22 cellular contexts compared by ENCODE assay signal in the genomic region with DNA sequence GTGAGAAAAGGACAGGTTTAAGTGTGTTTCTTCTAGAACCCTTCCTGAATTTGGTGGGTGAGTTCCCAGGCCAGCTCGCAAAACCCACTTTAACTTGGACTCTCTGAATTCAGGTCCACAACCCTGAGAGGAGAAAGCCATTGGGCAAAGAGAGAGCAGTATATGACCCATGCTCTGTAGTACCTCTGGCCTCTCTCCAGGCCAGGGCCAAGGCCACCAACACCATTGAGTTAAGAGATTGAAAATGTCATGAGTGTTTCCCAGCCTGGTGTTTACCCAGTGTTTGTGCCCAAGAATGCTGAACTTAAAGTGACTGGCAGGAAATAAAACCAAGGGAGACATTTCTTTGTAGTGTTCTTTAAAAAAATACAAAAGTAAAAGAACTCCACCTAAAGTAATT.
A peak's percentile ranks its signal among the peaks of the same experiment; 100 is the strongest.
DNase-seq lines count a peak whose midpoint lies in the region; ATAC-seq, FAIRE-seq and TF ChIP-seq lines count a peak whose summit lies in the region.
"Had no signal": no experiment of that assay in that cellular context is flagged by ENCODE, and none has a peak within 500 bp of the region (broad histone marks: within the 10 kb centered on the region; RNA-seq: fewer than 3 reads in every experiment).

No MANE protein-coding gene starts in this region.

- BruUV-seq in HepG2 (replicated peaks; lab: Mats Ljungman, UMichigan): no TSS peak

- ATAC-seq in HepG2: no peak
- peak; percentile 71 for ATAC-seq in left lung
- peak; percentile 46 for ATAC-seq in upper lobe of right lung
- no peak for ATAC-seq in GM18505 (IDR thresholded peaks at IDR 0.05; ENCODE audit: unreplicated experiment)
- ATAC-seq: A549; CD8-positive, alpha-beta T cell; GM12878 had no signal

- DNase-seq in HepG2 (ENCODE audit: low spot score): no peak
- DNase-seq in left lung: no peak
- DNase-seq in upper lobe of right lung: no peak
- no peak for DNase-seq in iPS-NIHi7 (ENCODE audit: extremely low spot score)
- DNase-seq: AML-193; Caco-2; Calu3; CD4-positive, alpha-beta T cell; CD8-positive, alpha-beta T cell; DMS79 treated with DMSO at 0.1 percent for 48 hours; GF-D8 had no signal

- intact Hi-C loops in HepG2 (cut with micrococcal nuclease; ENCODE audit: unreplicated experiment) (no loop called here), left lung (cut with DNase I) (no loop called here), upper lobe of right lung (cut with DNase I) (no loop called here)

- FAIRE-seq in HepG2 (lab: Jason Lieb, UNC): no peak
- FAIRE-seq: A549, D721Med, G401.6, GM12878, GM12892, GM19239 had no signal

- H3K79me2 ChIP-seq in HepG2 (ENCODE audit: insufficient read depth, low read length): no peaks in the 10 kb centered on the region

- H3K9me3 ChIP-seq in liver (ENCODE audit: control insufficient read depth in 4 of 4, low read length in 3 of 4) (no peaks in the 10 kb centered on the region), HepG2 (ENCODE audit: low read length) (no peaks in the 10 kb centered on the region), left lung (no peaks in the 10 kb centered on the region), upper lobe of right lung (no peaks in the 10 kb centered on the region)
- H3K9me3 ChIP-seq: A549; BLaER1 treated with 17β-estradiol and CSF1 and Interleukin-3, amounts not matched to agents 10 nM and 100 nM; Caco-2 had no signal

- no peaks in the 10 kb centered on the region for H4K20me1 ChIP-seq in HepG2 (ENCODE audit: insufficient read depth, low read length)
- H4K20me1 ChIP-seq: BLaER1 treated with 17β-estradiol and CSF1 and Interleukin-3, amounts not matched to agents 10 nM and 100 nM had no signal

- H3K27ac ChIP-seq in liver (ENCODE audit: low read depth in 1 of 2, low read length in 2 of 2): no peak overlapping the region
- no peak overlapping the region for H3K27ac ChIP-seq in HepG2 (ENCODE audit: extremely low read length, insufficient read depth, low read length)
- H3K27ac ChIP-seq in left lung: no peak overlapping the region
- H3K27ac ChIP-seq in upper lobe of right lung: no peak overlapping the region
- H3K27ac ChIP-seq: 22Rv1; A549; BLaER1 treated with 17β-estradiol and CSF1 and Interleukin-3, amounts not matched to agents 10 nM and 100 nM; C4-2B had no signal

- H3K9ac ChIP-seq in liver (ENCODE audit: low read depth in 1 of 2, low read length in 2 of 2) (no peak overlapping the region), HepG2 (ENCODE audit: insufficient read depth, low read depth, low read length) (no peak overlapping the region)
- H3K9ac ChIP-seq: BLaER1 treated with 17β-estradiol and CSF1 and Interleukin-3, amounts not matched to agents 10 nM and 100 nM had no signal

- H3K27me3 ChIP-seq in liver (ENCODE audit: control insufficient read depth in 4 of 4, insufficient read depth in 4 of 4, low read length in 3 of 4) (no peaks in the 10 kb centered on the region), HepG2 (ENCODE audit: control insufficient read depth in 1 of 2, insufficient read depth in 2 of 2, low read length in 2 of 2) (no peaks in the 10 kb centered on the region), left lung (no peaks in the 10 kb centered on the region), upper lobe of right lung (no peaks in the 10 kb centered on the region)
- H3K27me3 ChIP-seq: BLaER1 treated with 17β-estradiol and CSF1 and Interleukin-3, amounts not matched to agents 10 nM and 100 nM had no signal

- CTCF ChIA-PET in HepG2 (lab: Yijun Ruan, JAX; ENCODE audit: low intra/inter-chr PET ratio, low total read pairs): no interaction called here

- no peak overlapping the region for H3K4me2 ChIP-seq in HepG2 (ENCODE audit: low read depth, low read length)
- H3K4me2 ChIP-seq: A549; BLaER1 treated with 17β-estradiol and CSF1 and Interleukin-3, amounts not matched to agents 10 nM and 100 nM had no signal

- TF ChIP-seq RAD21 in liver (IDR thresholded peaks at IDR 0.05) (no peak), HepG2 (CRISPR knock-in tag; IDR thresholded peaks at IDR 0.05) (no peak)

- POLR2A ChIA-PET in HepG2 (lab: Yijun Ruan, JAX): no interaction called here

- H3K4me3 ChIP-seq in liver (ENCODE audit: low read depth in 1 of 3, low read length in 3 of 3) (no peak overlapping the region), HepG2 (replicated peaks in 1 of 3; ENCODE audit: insufficient read depth in 1 of 3, low read depth in 2 of 3, low read length in 3 of 3) (no peak overlapping the region), left lung (no peak overlapping the region), upper lobe of right lung (no peak overlapping the region)
- H3K4me3 ChIP-seq: A549; BLaER1 treated with 17β-estradiol and CSF1 and Interleukin-3, amounts not matched to agents 10 nM and 100 nM; GM12878 had no signal

- in situ Hi-C loops in HepG2 (cut with HindIII; ENCODE audit: extremely low pct_ligation_motif_present, low pct_unique_long_range_greater_than_20kb): no loop called here

- TF ChIP-seq CTCF in liver (IDR thresholded peaks at IDR 0.05; ENCODE audit: low read depth, low read length, missing input control) (no peak), HepG2 (CRISPR knock-in tag; IDR thresholded peaks at IDR 0.05) (no peak), left lung (IDR thresholded peaks at IDR 0.05) (no peak), upper lobe of right lung (IDR thresholded peaks at IDR 0.05) (no peak)

- WGBS in liver: 83% methylated on average over 1 of the region's 1 CpG
- WGBS in HepG2 (ENCODE audit: low lambda C conversion rate): 10% methylated on average over 1 of the region's 1 CpG

- no peak for TF ChIP-seq EP300 in HepG2 (IDR thresholded peaks at IDR 0.05; ENCODE audit: low read depth in 2 of 2, low read length in 2 of 2)
- TF ChIP-seq EP300 in HepG2 (CRISPR knock-in tag; IDR thresholded peaks at IDR 0.05; ENCODE audit: borderline replicate concordance): no peak

- H3K36me3 ChIP-seq in liver (ENCODE audit: control insufficient read depth in 4 of 4, insufficient read depth in 3 of 4, low read depth in 1 of 4, low read length in 3 of 4) (no peaks in the 10 kb centered on the region), HepG2 (replicated peaks in 1 of 2; ENCODE audit: control insufficient read depth in 1 of 2, insufficient read depth in 2 of 2, low read length in 2 of 2) (no peaks in the 10 kb centered on the region), left lung (no peaks in the 10 kb centered on the region), upper lobe of right lung (no peaks in the 10 kb centered on the region)
- H3K36me3 ChIP-seq: BLaER1 treated with 17β-estradiol and CSF1 and Interleukin-3, amounts not matched to agents 10 nM and 100 nM had no signal

- peaks cover 0 to 13% (median 12%) of the 10 kb centered on the region in 4 donors for H3K4me1 ChIP-seq in liver (ENCODE audit: control insufficient read depth in 4 of 4, insufficient read depth in 4 of 4, low read length in 3 of 4)
- no peaks in the 10 kb centered on the region for H3K4me1 ChIP-seq in HepG2 (ENCODE audit: insufficient read depth, low read length)
- no peaks in the 10 kb centered on the region for H3K4me1 ChIP-seq in left lung
- H3K4me1 ChIP-seq in upper lobe of right lung: no peaks in the 10 kb centered on the region
- H3K4me1 ChIP-seq: A549, Caco-2 had no signal

- H2AFZ ChIP-seq in HepG2 (ENCODE audit: low read length): no peak overlapping the region

- no peak for TF ChIP-seq POLR2A in HepG2 (IDR thresholded peaks at IDR 0.05; ENCODE audit: insufficient read depth in 1 of 2, low read depth in 2 of 2, low read length in 2 of 2)
- TF ChIP-seq POLR2A in GM18505 (IDR thresholded peaks at IDR 0.05; ENCODE audit: borderline replicate concordance, extremely low read depth, insufficient read depth, insufficient read length): no peak

TF ChIP-seq in liver, 16 proteins besides CTCF, POLR2A, EP300 and RAD21:
- TF ChIP-seq RXRA (IDR thresholded peaks at IDR 0.05) (peak in 1 of 2 donors; percentile 64), SP1 (IDR thresholded peaks at IDR 0.05) (no peak), HNF4A (conservative IDR thresholded peaks at IDR 0.05) (peak; percentile 12 to 64)
TF ChIP-seq in liver: peak in this region for 2.

TF ChIP-seq in HepG2, 621 proteins besides CTCF, POLR2A, EP300 and RAD21 (continues in another document):
- no peak for TF ChIP-seq BHLHE40 (IDR thresholded peaks at IDR 0.05; ENCODE audit: low read length)
- TF ChIP-seq PLRG1 (conservative IDR thresholded peaks at IDR 0.05): no peak
- TF ChIP-seq YEATS2 (CRISPR knock-in tag; IDR thresholded peaks at IDR 0.05; ENCODE audit: borderline replicate concordance): no peak
- TF ChIP-seq, protein P1, sequence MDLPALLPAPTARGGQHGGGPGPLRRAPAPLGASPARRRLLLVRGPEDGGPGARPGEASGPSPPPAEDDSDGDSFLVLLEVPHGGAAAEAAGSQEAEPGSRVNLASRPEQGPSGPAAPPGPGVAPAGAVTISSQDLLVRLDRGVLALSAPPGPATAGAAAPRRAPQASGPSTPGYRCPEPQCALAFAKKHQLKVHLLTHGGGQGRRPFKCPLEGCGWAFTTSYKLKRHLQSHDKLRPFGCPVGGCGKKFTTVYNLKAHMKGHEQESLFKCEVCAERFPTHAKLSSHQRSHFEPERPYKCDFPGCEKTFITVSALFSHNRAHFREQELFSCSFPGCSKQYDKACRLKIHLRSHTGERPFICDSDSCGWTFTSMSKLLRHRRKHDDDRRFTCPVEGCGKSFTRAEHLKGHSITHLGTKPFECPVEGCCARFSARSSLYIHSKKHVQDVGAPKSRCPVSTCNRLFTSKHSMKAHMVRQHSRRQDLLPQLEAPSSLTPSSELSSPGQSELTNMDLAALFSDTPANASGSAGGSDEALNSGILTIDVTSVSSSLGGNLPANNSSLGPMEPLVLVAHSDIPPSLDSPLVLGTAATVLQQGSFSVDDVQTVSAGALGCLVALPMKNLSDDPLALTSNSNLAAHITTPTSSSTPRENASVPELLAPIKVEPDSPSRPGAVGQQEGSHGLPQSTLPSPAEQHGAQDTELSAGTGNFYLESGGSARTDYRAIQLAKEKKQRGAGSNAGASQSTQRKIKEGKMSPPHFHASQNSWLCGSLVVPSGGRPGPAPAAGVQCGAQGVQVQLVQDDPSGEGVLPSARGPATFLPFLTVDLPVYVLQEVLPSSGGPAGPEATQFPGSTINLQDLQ (CRISPR knock-in tag; IDR thresholded peaks at IDR 0.05): no peak
- no peak for TF ChIP-seq SCMH1 (CRISPR knock-in tag; IDR thresholded peaks at IDR 0.05; ENCODE audit: borderline replicate concordance)
- no peak for TF ChIP-seq ZNF451 (CRISPR knock-in tag; IDR thresholded peaks at IDR 0.05)

Comparison
In these comparisons a context has a peak if more than half of its experiments do, and no peak if none do; other contexts are left out.
1. ATAC-seq: peak in left lung (single experiment) and upper lobe of right lung (single experiment); none in HepG2 (single experiment) and GM18505 (single experiment).